8 cellular contexts compared by ENCODE assay signal in genomic region chr10:110206988-110207804, GRCh38. TPM values are rescaled to one million over a fixed set of nuclear protein-coding genes. Genes with fewer than 3 reads are reported as not detected.
DNase-seq lines count a peak whose midpoint lies in the region; ATAC-seq and TF ChIP-seq lines count a peak whose summit lies in the region.

Gene MXI1 (plus strand): TSS chr10:110207605. CDS start chr10:110207809, 204 bp downstream.

- peak within 1 kb of the TSS; percentile 81 for H2AFZ ChIP-seq in GM23338

- no peak within 1 kb of the TSS for H3K27ac Mint-ChIP-seq in GM23338
- H3K27ac Mint-ChIP-seq in IgD-negative memory B cell, result peak within 1 kb of the TSS in 2 of 3 donors; percentile 16 to 76

- H3K4me3 ChIP-seq in GM23338 (peak within 1 kb of the TSS; percentile 91), astrocyte of the spinal cord (ENCODE audit: low read depth, low read length) (peak within 1 kb of the TSS; percentile 60), right cardiac atrium (ENCODE audit: low read length) (peak within 1 kb of the TSS; percentile 89)

- DNase-seq in GM10266 (ENCODE audit: extremely low spot score) (peak; percentile 84), GM23338 (ENCODE audit: low spot score) (peak; percentile 90), SK-N-DZ (ENCODE audit: low spot score) (peak; percentile 86), astrocyte of the spinal cord (ENCODE audit: low read depth, low spot score) (peak; percentile 82), right cardiac atrium (peak; percentile 80 to 92 (median 86)), pons (ENCODE audit: low spot score) (peak; percentile 80), NCI-H2107 (lab: John Stamatoyannopoulos, UW) (no peak)

- 0 out of 2 replicates have a peak, but pooled peaks cover 3% of the 10 kb centered on the region for H4K20me1 ChIP-seq in GM23338 (replicated peaks; ENCODE audit: insufficient read depth)

- H3F3A ChIP-seq in GM23338 (replicated peaks; ENCODE audit: low read depth), result 0 out of 2 replicates have a peak, but pooled peaks cover 12% of the 10 kb centered on the region

- H3K27ac ChIP-seq in GM23338 (ENCODE audit: low read depth) (no peak within 1 kb of the TSS), right cardiac atrium (ENCODE audit: low read length) (peak within 1 kb of the TSS; percentile 95)

- ATAC-seq in GM23338 (peak; percentile 49), right cardiac atrium (peak; percentile 48 to 65)

- no peaks in the 10 kb centered on the region for H3K9me3 ChIP-seq in right cardiac atrium (ENCODE audit: control insufficient read depth, low read length)

- WGBS in right cardiac atrium, result 6% methylated on average over 37 of the region's 37 CpGs

- TF ChIP-seq CTCF in GM10266 (IDR thresholded peaks at IDR 0.05; ENCODE audit: control insufficient read depth, insufficient read depth, low read depth, missing control alignments) (no peak), GM23338 (conservative IDR thresholded peaks at IDR 0.05; ENCODE audit: low read depth in 2 of 2) (no peak), astrocyte of the spinal cord (IDR thresholded peaks at IDR 0.05; ENCODE audit: low read depth, low read length) (no peak)

- H3K9me2 ChIP-seq in GM23338 (ENCODE audit: insufficient read depth), result no peaks in the 10 kb centered on the region

- H3K9me3 Mint-ChIP-seq in GM23338, result no peaks in the 10 kb centered on the region
- H3K9me3 Mint-ChIP-seq in IgD-negative memory B cell, result no peaks in the 10 kb centered on the region

- in situ Hi-C loops in astrocyte of the spinal cord (cut with HindIII; ENCODE audit: low sequenced_read_pairs), result no loop called here

- peaks cover 78% of the 10 kb centered on the region for H3K27me3 Mint-ChIP-seq in GM23338 (ENCODE audit: insufficient read depth, low read depth, poor library complexity)
- peaks cover 27% of the 10 kb centered on the region for H3K27me3 Mint-ChIP-seq in IgD-negative memory B cell

- H3K36me3 ChIP-seq in GM23338 (ENCODE audit: insufficient read depth), result no peaks in the 10 kb centered on the region

- H3K27me3 ChIP-seq in GM23338 (ENCODE audit: insufficient read depth) (peaks cover 85% of the 10 kb centered on the region), right cardiac atrium (ENCODE audit: control insufficient read depth, insufficient read depth) (no peaks in the 10 kb centered on the region)

- H3K4me2 ChIP-seq in GM23338, result peak within 1 kb of the TSS; percentile 99

- intact Hi-C loops in right cardiac atrium (cut with DNase I), result loop anchor here in 3 of 4 donors (5.0 to 10.0 kb wide), 5 partner anchors 62 to 70 kb away; no protein-coding TSS in a partner anchor

- H3K4me3 Mint-ChIP-seq in GM23338 (peak within 1 kb of the TSS; percentile 90), IgD-negative memory B cell (peak within 1 kb of the TSS; percentile 92 to 99 (median 95))

- peaks cover 39% of the 10 kb centered on the region for H3K4me1 Mint-ChIP-seq in GM23338
- H3K4me1 Mint-ChIP-seq in IgD-negative memory B cell, result peaks cover 16 to 27% (median 16%) of the 10 kb centered on the region in 3 donors

- H3K36me3 Mint-ChIP-seq in GM23338 (ENCODE audit: low read depth), result no peaks in the 10 kb centered on the region; the same call in 2 of the 3 replicates
- no peaks in the 10 kb centered on the region for H3K36me3 Mint-ChIP-seq in IgD-negative memory B cell

- H3K4me1 ChIP-seq in GM23338 (ENCODE audit: insufficient read depth) (peaks cover 34% of the 10 kb centered on the region), right cardiac atrium (ENCODE audit: control insufficient read depth, insufficient read depth, low read length) (peaks cover 4% of the 10 kb centered on the region)

- H3K79me2 ChIP-seq in GM23338 (replicated peaks; ENCODE audit: insufficient read depth), result no peaks in the 10 kb centered on the region

TF ChIP-seq in GM23338, 12 proteins besides CTCF, POLR2A, EP300 and RAD21:
- TF ChIP-seq, protein P1, sequence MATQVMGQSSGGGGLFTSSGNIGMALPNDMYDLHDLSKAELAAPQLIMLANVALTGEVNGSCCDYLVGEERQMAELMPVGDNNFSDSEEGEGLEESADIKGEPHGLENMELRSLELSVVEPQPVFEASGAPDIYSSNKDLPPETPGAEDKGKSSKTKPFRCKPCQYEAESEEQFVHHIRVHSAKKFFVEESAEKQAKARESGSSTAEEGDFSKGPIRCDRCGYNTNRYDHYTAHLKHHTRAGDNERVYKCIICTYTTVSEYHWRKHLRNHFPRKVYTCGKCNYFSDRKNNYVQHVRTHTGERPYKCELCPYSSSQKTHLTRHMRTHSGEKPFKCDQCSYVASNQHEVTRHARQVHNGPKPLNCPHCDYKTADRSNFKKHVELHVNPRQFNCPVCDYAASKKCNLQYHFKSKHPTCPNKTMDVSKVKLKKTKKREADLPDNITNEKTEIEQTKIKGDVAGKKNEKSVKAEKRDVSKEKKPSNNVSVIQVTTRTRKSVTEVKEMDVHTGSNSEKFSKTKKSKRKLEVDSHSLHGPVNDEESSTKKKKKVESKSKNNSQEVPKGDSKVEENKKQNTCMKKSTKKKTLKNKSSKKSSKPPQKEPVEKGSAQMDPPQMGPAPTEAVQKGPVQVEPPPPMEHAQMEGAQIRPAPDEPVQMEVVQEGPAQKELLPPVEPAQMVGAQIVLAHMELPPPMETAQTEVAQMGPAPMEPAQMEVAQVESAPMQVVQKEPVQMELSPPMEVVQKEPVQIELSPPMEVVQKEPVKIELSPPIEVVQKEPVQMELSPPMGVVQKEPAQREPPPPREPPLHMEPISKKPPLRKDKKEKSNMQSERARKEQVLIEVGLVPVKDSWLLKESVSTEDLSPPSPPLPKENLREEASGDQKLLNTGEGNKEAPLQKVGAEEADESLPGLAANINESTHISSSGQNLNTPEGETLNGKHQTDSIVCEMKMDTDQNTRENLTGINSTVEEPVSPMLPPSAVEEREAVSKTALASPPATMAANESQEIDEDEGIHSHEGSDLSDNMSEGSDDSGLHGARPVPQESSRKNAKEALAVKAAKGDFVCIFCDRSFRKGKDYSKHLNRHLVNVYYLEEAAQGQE (IDR thresholded peaks at IDR 0.05; ENCODE audit: unreplicated experiment), result no peak
- TF ChIP-seq CREB1 (CRISPR knock-in tag; IDR thresholded peaks at IDR 0.05; ENCODE audit: low read depth) (peak; percentile 36; the same call in 1 of the 2 replicates), POLR2AphosphoS5 (IDR thresholded peaks at IDR 0.05; ENCODE audit: low read depth) (0 out of 2 replicates have a peak, but pooled peaks have one; percentile 48)
TF ChIP-seq in GM23338: peak in this region for 2.

RNA-seq across cellular contexts. Expression of gene MXI1, which starts in this region (rescaled TPM):
- total RNA-seq in GM23338 (2014; rRNA removed; shearing (Covaris generic)), result 5.1 and 6.9 TPM in 2 replicates
- polyA plus RNA-seq in GM23338 (2016; fragmentation: Nextera tagmentation; extraction: Ambion mirVana), result 8.5 and 8.6 TPM in 2 replicates
- polyA plus RNA-seq in IgD-negative memory B cell, result 13.9 TPM
- 29.5 and 30.7 TPM in 2 replicates for polyA plus RNA-seq in SK-N-DZ (2014; cell fraction: cytosol; rRNA removed)
- 18.9 and 23.2 TPM in 2 replicates for polyA plus RNA-seq in SK-N-DZ (2014; cell fraction: nucleus; rRNA removed)
- total RNA-seq in right cardiac atrium, result 10 to 100 TPM; 57.5 to 91.3 (median 62.4) TPM
- polyA plus RNA-seq in right cardiac atrium, result 35.5 TPM
